ENCODE assay signal across 8 cellular contexts in the genomic region with DNA sequence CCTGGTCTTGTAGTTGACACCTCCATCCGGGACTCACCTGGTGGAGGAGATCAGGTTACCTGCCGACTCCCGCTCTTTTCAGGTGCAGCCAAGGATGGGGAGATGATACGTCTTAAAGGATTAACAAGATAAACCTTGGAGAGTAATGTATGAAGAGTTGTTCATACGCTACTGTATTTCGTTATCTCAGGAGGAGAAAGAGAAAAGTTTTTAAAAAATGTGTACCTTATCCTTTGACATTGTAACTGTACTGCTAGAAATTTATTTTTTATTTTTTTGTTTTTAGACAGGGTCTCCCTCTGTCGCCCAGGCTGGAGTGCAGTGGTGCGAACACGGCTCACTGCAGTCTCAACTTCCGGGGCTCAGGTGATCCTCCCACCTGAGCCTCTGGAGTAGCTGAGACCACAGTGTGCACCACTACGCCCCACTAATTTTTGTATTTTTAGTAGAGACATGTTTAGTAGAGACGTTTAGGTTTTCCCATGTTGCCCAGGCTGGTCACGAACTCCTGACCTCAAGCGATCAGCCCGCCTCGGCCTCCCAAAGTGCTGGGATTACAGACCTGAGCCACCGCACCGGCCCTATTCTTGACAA. TPM values are rescaled to one million over a fixed set of nuclear protein-coding genes. Genes with fewer than 3 reads are reported as not detected.
DNase-seq lines count a peak whose midpoint lies in the region; ATAC-seq, FAIRE-seq and TF ChIP-seq lines count a peak whose summit lies in the region.

No MANE protein-coding gene starts in this region.

- no peaks in the 10 kb centered on the region for H3K9me3 ChIP-seq in liver (ENCODE audit: control insufficient read depth in 4 of 4, low read length in 3 of 4)

- H3K9me3 Mint-ChIP-seq in stimulated activated naive CD8-positive, alpha-beta T cell treated with anti-CD3 and anti-CD28 coated beads, Interleukin-15, Interleukin-2, amounts not matched to agents 100 ng/mL and 50 ng/mL, for 24 hours = no peaks in the 10 kb centered on the region
- no peaks in the 10 kb centered on the region for H3K9me3 Mint-ChIP-seq in activated naive CD8-positive, alpha-beta T cell treated with anti-CD3 and anti-CD28 coated beads, Interleukin-2, amount 10 ng/mL, durations not matched to agents 7 days and 5 days

- no peak for TF ChIP-seq RAD21 in liver (IDR thresholded peaks at IDR 0.05)

- no peaks in the 10 kb centered on the region for H3K27me3 Mint-ChIP-seq in stimulated activated naive CD8-positive, alpha-beta T cell treated with anti-CD3 and anti-CD28 coated beads, Interleukin-15, Interleukin-2, amounts not matched to agents 100 ng/mL and 50 ng/mL, for 24 hours
- H3K27me3 Mint-ChIP-seq in activated naive CD8-positive, alpha-beta T cell treated with anti-CD3 and anti-CD28 coated beads, Interleukin-2, amount 10 ng/mL, durations not matched to agents 7 days and 5 days = peaks cover 6% of the 10 kb centered on the region

- no peaks in the 10 kb centered on the region for H3K27me3 ChIP-seq in liver (ENCODE audit: control insufficient read depth in 4 of 4, insufficient read depth in 4 of 4, low read length in 3 of 4)

- peak overlapping the region; percentile 86 for H3K4me3 Mint-ChIP-seq in stimulated activated naive CD8-positive, alpha-beta T cell treated with anti-CD3 and anti-CD28 coated beads, Interleukin-15, Interleukin-2, amounts not matched to agents 100 ng/mL and 50 ng/mL, for 24 hours
- peak overlapping the region; percentile 93 for H3K4me3 Mint-ChIP-seq in activated naive CD8-positive, alpha-beta T cell treated with anti-CD3 and anti-CD28 coated beads, Interleukin-2, amount 10 ng/mL, durations not matched to agents 7 days and 5 days

- no peak for TF ChIP-seq POLR2A in H54 (IDR thresholded peaks at IDR 0.05; ENCODE audit: low read depth, low read length)

- peaks cover 5 to 19% (median 11%) of the 10 kb centered on the region in 4 donors for H3K4me1 ChIP-seq in liver (ENCODE audit: control insufficient read depth in 4 of 4, insufficient read depth in 4 of 4, low read length in 3 of 4)
- peaks cover 2% of the 10 kb centered on the region for H3K4me1 ChIP-seq in urinary bladder (ENCODE audit: insufficient read depth)

- no peak for TF ChIP-seq CTCF in liver (IDR thresholded peaks at IDR 0.05; ENCODE audit: low read depth, low read length, missing input control)

- peak overlapping the region in 1 of 2 donors; percentile 66 for H3K9ac ChIP-seq in liver (ENCODE audit: low read depth in 1 of 2, low read length in 2 of 2)

- peak overlapping the region; percentile 47 to 97 (median 57) for H3K4me3 ChIP-seq in liver (ENCODE audit: low read depth in 1 of 3, low read length in 3 of 3)
- H3K4me3 ChIP-seq in urinary bladder (ENCODE audit: low read depth, low read length) = peak overlapping the region; percentile 88

- ATAC-seq in stimulated activated naive CD8-positive, alpha-beta T cell treated with anti-CD3 and anti-CD28 coated beads, Interleukin-15, Interleukin-2, amounts not matched to agents 100 U/mL and 50 U/mL, for 24 hours = no peak
- no peak for ATAC-seq in activated naive CD8-positive, alpha-beta T cell treated with anti-CD3 and anti-CD28 coated beads, Interleukin-2, amount 10 ng/mL, durations not matched to agents 7 days and 5 days (ENCODE audit: low read depth)
- ATAC-seq in HG03139 (IDR thresholded peaks at IDR 0.05; ENCODE audit: unreplicated experiment) = no peak

- POLR2A ChIA-PET in activated naive CD8-positive, alpha-beta T cell treated with anti-CD3 and anti-CD28 coated beads, Interleukin-2, amount 10 ng/mL, durations not matched to agents 7 days and 5 days (lab: Charles Lee) = interaction anchor here (0.5 to 1.6 kb wide), 5 partner anchors 8 to 460 kb away, joined by 3 to 10 read pairs (median 3); no protein-coding TSS in a partner anchor

- no peak for DNase-seq in stimulated activated naive CD8-positive, alpha-beta T cell treated with anti-CD3 and anti-CD28 coated beads, Interleukin-15, Interleukin-2, amounts not matched to agents 100 U/mL and 50 U/mL, for 24 hours
- no peak for DNase-seq in activated naive CD8-positive, alpha-beta T cell treated with anti-CD3 and anti-CD28 coated beads, Interleukin-2, amount 10 ng/mL, durations not matched to agents 7 days and 5 days
- DNase-seq in H54 (ENCODE audit: insufficient read length, low spot score) = no peak
- DNase-seq in NCI-H1417 treated with DMSO at 0.1 percent for 48 hours (lab: John Stamatoyannopoulos, UW) = no peak

- peak overlapping the region; percentile 48 for H3K27ac Mint-ChIP-seq in stimulated activated naive CD8-positive, alpha-beta T cell treated with anti-CD3 and anti-CD28 coated beads, Interleukin-15, Interleukin-2, amounts not matched to agents 100 ng/mL and 50 ng/mL, for 24 hours
- peak overlapping the region; percentile 60 for H3K27ac Mint-ChIP-seq in activated naive CD8-positive, alpha-beta T cell treated with anti-CD3 and anti-CD28 coated beads, Interleukin-2, amount 10 ng/mL, durations not matched to agents 7 days and 5 days

- no peaks in the 10 kb centered on the region for H3K36me3 Mint-ChIP-seq in stimulated activated naive CD8-positive, alpha-beta T cell treated with anti-CD3 and anti-CD28 coated beads, Interleukin-15, Interleukin-2, amounts not matched to agents 100 ng/mL and 50 ng/mL, for 24 hours (ENCODE audit: low read depth)
- H3K36me3 Mint-ChIP-seq in activated naive CD8-positive, alpha-beta T cell treated with anti-CD3 and anti-CD28 coated beads, Interleukin-2, amount 10 ng/mL, durations not matched to agents 7 days and 5 days = no peaks in the 10 kb centered on the region

- no peak overlapping the region for H3K27ac ChIP-seq in liver (ENCODE audit: low read depth in 1 of 2, low read length in 2 of 2)
- no peak overlapping the region for H3K27ac ChIP-seq in urinary bladder (ENCODE audit: low read depth)

- no peak for FAIRE-seq in H54 (lab: Jason Lieb, UNC)

- H3K4me1 Mint-ChIP-seq in stimulated activated naive CD8-positive, alpha-beta T cell treated with anti-CD3 and anti-CD28 coated beads, Interleukin-15, Interleukin-2, amounts not matched to agents 100 ng/mL and 50 ng/mL, for 24 hours (ENCODE audit: low read depth) = peaks cover 29% of the 10 kb centered on the region
- peaks cover 18% of the 10 kb centered on the region for H3K4me1 Mint-ChIP-seq in activated naive CD8-positive, alpha-beta T cell treated with anti-CD3 and anti-CD28 coated beads, Interleukin-2, amount 10 ng/mL, durations not matched to agents 7 days and 5 days

- H3K36me3 ChIP-seq in liver (ENCODE audit: control insufficient read depth in 4 of 4, insufficient read depth in 3 of 4, low read depth in 1 of 4, low read length in 3 of 4) = no peaks in the 10 kb centered on the region
- no peaks in the 10 kb centered on the region for H3K36me3 ChIP-seq in urinary bladder (ENCODE audit: insufficient read depth)

- 63% methylated on average over 18 of the region's 18 CpGs for WGBS in liver
- 68% methylated on average over 18 of the region's 18 CpGs for WGBS in urinary bladder

TF ChIP-seq in liver, 16 proteins besides CTCF, POLR2A, EP300 and RAD21:
- no peak for TF ChIP-seq SP1 (IDR thresholded peaks at IDR 0.05)
- TF ChIP-seq, protein P1, sequence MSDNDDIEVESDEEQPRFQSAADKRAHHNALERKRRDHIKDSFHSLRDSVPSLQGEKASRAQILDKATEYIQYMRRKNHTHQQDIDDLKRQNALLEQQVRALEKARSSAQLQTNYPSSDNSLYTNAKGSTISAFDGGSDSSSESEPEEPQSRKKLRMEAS (IDR thresholded peaks at IDR 0.05) = no peak

RNA-seq across cellular contexts. Expression of gene SMURF2, which starts 0.8 kb away (rescaled TPM):
- 10 to 100 TPM; 24.9 to 27.0 TPM for total RNA-seq in activated naive CD8-positive, alpha-beta T cell treated with anti-CD3 and anti-CD28 coated beads, Interleukin-2, amount 10 ng/mL, durations not matched to agents 7 days and 5 days
- total RNA-seq in liver (1 to 10 TPM; 4.9 to 6.9 TPM), urinary bladder (91.1 TPM)
- polyA plus RNA-seq in liver (1 to 10 TPM; 2.0 to 2.1 TPM), urinary bladder (11.2 TPM)
